26 cellular contexts compared by ENCODE assay signal in the genomic region with DNA sequence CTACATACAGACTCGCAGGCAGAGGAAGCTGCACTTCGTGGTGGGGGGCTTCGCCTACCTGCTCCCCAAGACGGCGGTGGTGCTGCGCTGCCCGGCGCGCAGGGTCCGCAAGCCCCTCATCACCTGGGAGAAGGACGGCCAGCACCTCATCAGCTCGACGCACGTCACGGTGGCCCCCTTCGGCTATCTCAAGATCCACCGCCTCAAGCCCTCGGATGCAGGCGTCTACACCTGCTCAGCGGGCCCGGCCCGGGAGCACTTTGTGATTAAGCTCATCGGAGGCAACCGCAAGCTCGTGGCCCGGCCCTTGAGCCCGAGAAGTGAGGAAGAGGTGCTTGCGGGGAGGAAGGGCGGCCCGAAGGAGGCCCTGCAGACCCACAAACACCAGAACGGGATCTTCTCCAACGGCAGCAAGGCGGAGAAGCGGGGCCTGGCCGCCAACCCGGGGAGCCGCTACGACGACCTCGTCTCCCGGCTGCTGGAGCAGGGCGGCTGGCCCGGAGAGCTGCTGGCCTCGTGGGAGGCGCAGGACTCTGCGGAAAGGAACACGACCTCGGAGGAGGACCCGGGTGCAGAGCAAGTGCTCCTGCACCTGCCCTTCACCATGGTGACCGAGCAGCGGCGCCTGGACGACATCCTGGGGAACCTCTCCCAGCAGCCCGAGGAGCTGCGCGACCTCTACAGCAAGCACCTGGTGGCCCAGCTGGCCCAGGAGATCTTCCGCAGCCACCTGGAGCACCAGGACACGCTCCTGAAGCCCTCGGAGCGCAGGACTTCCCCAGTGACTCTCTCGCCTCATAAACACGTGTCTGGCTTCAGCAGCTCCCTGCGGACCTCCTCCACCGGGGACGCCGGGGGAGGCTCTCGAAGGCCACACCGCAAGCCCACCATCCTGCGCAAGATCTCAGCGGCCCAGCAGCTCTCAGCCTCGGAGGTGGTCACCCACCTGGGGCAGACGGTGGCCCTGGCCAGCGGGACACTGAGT.
"Had no signal": no experiment of that assay in that cellular context is flagged by ENCODE, and none has a peak within 500 bp of the region (broad histone marks: within the 10 kb centered on the region; RNA-seq: fewer than 3 reads in every experiment).

No MANE protein-coding gene starts in this region.

- H3K9me3 ChIP-seq: body of pancreas, left ventricle myocardium inferior, pancreas, right lobe of liver, stomach, thyroid gland had no signal

- H3K4me1 Mint-ChIP-seq: stimulated activated effector memory CD8-positive, alpha-beta T cell treated with anti-CD3 and anti-CD28 coated beads, Interleukin-12 subunit alpha, Interleukin-12 subunit beta, amount 100 ng/mL, for 72 hours; T-helper 17 cell had no signal

- H3K27ac Mint-ChIP-seq: activated naive CD8-positive, alpha-beta T cell; nephron progenitor cell; stimulated activated effector memory CD8-positive, alpha-beta T cell treated with anti-CD3 and anti-CD28 coated beads, Interleukin-12 subunit alpha, Interleukin-12 subunit beta, amount 100 ng/mL, for 72 hours; T-helper 17 cell had no signal

- H3K4me1 ChIP-seq: pancreas, right lobe of liver, thyroid gland had no signal

- ATAC-seq: activated CD4-positive, CD25-positive, alpha-beta regulatory T cell treated with anti-CD3 and anti-CD28 coated beads, Interleukin-2, amount 50 U/mL, for 24 hours; body of pancreas; stimulated activated effector memory CD8-positive, alpha-beta T cell treated with anti-CD3 and anti-CD28 coated beads, Interleukin-12 subunit alpha, Interleukin-12 subunit beta, amount 100 ng/mL, for 72 hours; T-helper 17 cell had no signal

- H3K36me3 ChIP-seq: left ventricle myocardium inferior, pancreas, right lobe of liver, thyroid gland, WERI-Rb-1 had no signal

- H3K4me3 Mint-ChIP-seq: activated naive CD8-positive, alpha-beta T cell; nephron progenitor cell; stimulated activated effector memory CD8-positive, alpha-beta T cell treated with anti-CD3 and anti-CD28 coated beads, Interleukin-12 subunit alpha, Interleukin-12 subunit beta, amount 100 ng/mL, for 72 hours; T-helper 17 cell had no signal

- H3K9me3 Mint-ChIP-seq: stimulated activated effector memory CD8-positive, alpha-beta T cell treated with anti-CD3 and anti-CD28 coated beads, Interleukin-12 subunit alpha, Interleukin-12 subunit beta, amount 100 ng/mL, for 72 hours had no signal

- H3K27ac ChIP-seq: coronary artery, dorsolateral prefrontal cortex, left ventricle myocardium inferior, right lobe of liver, thyroid gland, WERI-Rb-1 had no signal

- H3K4me3 ChIP-seq: body of pancreas, coronary artery, dorsolateral prefrontal cortex, left ventricle myocardium inferior, pancreas, right lobe of liver, stomach, thyroid gland had no signal

- DNase-seq: activated CD4-positive, alpha-beta T cell treated with anti-CD3 and anti-CD28 coated beads for 48 hours; activated CD4-positive, alpha-beta T cell treated with anti-CD3 and anti-CD28 coated beads, Interleukin-2, amount 50 U/mL, for 48 hours; activated CD8-positive, alpha-beta memory T cell treated with anti-CD3 and anti-CD28 coated beads for 24 hours; activated effector memory CD4-positive, alpha-beta T cell treated with Interleukin-2 at 50 U/mL for 16 hours; activated naive CD4-positive, alpha-beta T cell treated with Interleukin-2 at 50 U/mL for 16 hours; anterior cingulate cortex; body of pancreas; cerebellar nuclear complex; dorsolateral prefrontal cortex; effector memory CD4-positive, alpha-beta T cell; left ventricle myocardium inferior; mammary epithelial cell; nephron progenitor cell; right lobe of liver; small intestine; stimulated activated CD4-positive, alpha-beta T cell treated with anti-CD3 and anti-CD28 coated beads, Interleukin-4, amount 100 ng/mL, for 24 hours; stomach; T-helper 17 cell; T1000; thyroid gland; WERI-Rb-1 had no signal

- H3K27me3 ChIP-seq: body of pancreas, dorsolateral prefrontal cortex, pancreas, right lobe of liver, stomach, thyroid gland had no signal
